ENCODE assay signal across 8 cellular contexts in the genomic region with DNA sequence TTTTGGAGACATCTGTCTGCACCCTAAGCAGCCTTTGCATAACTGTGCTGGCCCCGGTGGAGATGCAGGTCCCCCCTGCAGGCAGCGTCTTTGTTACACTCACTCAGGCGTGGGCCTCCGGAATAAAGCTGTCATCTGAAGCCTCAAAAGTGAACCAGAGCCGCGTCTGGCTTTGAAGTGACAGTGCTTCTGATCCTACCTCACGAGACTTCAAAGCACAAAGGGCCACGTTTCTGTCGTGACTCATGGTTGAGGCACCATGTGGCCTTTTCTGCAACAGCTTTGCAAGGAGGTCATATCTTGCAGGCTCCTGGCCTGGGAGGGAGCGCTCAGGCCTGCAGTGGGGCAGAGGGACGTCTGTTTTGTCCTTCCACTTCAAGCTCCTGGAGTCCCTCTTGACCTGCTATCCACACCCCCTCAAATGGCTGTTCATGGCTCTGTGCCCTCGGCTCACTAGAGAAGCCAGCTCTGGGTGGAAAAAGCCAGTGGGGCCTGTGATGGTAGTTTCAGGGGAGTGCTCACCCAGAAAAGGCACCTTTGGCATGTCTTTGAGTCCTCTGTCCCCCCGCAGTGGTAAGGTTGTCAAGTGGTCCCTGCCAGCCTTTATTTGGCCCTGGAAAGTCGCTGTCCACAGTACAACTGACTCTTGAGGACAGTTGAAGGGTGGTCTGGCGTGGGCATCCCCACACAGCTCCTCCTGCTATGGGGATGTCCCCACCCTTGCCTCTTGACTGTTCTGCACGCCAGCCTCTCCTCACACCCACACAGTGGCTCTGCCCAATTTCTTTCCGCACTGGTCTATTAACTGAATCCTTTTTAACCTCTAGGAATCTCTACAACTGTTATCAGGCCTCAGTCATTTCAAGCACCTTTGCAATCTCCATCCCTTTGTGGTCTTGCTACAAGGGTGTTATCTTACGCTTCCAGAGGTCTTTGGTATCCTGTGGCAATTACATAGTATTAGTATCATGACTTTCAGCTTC.
DNase-seq lines count a peak whose midpoint lies in the region; ATAC-seq lines count a peak whose summit lies in the region.

No MANE protein-coding gene starts in this region.

- ATAC-seq in HG03039 (IDR thresholded peaks at IDR 0.05; ENCODE audit: unreplicated experiment) (no peak), GM21447 (IDR thresholded peaks at IDR 0.05; ENCODE audit: unreplicated experiment) (no peak)

- DNase-seq in NAMALWA (ENCODE audit: low spot score), result peak; percentile 15
- DNase-seq in activated CD8-positive, alpha-beta memory T cell treated with anti-CD3 and anti-CD28 coated beads, Interleukin-2, amount 50 U/mL, for 48 hours, result peak; percentile 87
- DNase-seq in iris pigment epithelial cell (ENCODE audit: low read depth), result peak; percentile 11
- peak; percentile 77 for DNase-seq in stimulated activated CD8-positive, alpha-beta memory T cell treated with anti-CD3 and anti-CD28 coated beads, Interleukin-4, amount 100 ng/mL, for 24 hours (ENCODE audit: low read depth)
- no peak for DNase-seq in epidermal melanocyte (ENCODE audit: insufficient read length, low spot score)
- DNase-seq in MV-4-11 (lab: John Stamatoyannopoulos, UW), result no peak

Comparison
In these comparisons a context has a peak if more than half of its experiments do, and no peak if none do; other contexts are left out.
1. DNase-seq: peak in NAMALWA (single experiment), activated CD8-positive, alpha-beta memory T cell treated with anti-CD3 and anti-CD28 coated beads, Interleukin-2, amount 50 U/mL, for 48 hours (single experiment), iris pigment epithelial cell (single experiment) and stimulated activated CD8-positive, alpha-beta memory T cell treated with anti-CD3 and anti-CD28 coated beads, Interleukin-4, amount 100 ng/mL, for 24 hours (single experiment); none in epidermal melanocyte (single experiment) and MV-4-11 (single experiment).